Comparison of ENCODE assay signal across 19 cellular contexts in the genomic region with DNA sequence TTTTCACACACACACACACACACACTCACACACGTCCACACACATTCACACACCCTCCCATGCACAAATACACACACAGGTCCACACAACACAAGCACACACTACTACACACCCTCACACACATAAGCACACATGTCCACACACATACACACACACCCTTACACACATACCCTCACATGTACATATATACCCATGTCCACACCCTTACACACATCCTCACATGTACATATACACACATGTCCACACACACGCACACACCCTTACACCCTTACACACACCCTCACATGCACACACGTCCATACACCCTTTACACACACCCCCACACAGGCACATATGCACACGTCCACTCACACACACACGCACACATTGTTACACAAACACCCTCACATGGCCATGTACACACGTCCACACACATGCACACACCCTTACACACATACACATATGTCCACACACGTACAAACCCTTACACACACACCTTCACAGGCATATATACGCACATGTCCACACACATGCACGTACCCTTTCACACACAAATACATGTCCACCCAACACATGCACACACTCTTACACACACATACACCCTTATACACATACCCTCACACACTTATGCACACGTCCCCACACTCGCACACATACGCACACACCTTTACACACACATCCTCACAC. TPM values are rescaled to one million over a fixed set of nuclear protein-coding genes. Genes with fewer than 3 reads are reported as not detected.
"Had no signal": no experiment of that assay in that cellular context is flagged by ENCODE, and none has a peak within 500 bp of the region (broad histone marks: within the 10 kb centered on the region; RNA-seq: fewer than 3 reads in every experiment).

No MANE protein-coding gene starts in this region.

- H3K36me3 ChIP-seq: heart left ventricle, neutrophil, right atrium auricular region, vagina had no signal

- H3K9me3 ChIP-seq: neutrophil, vagina had no signal

- H3K27me3 ChIP-seq: heart left ventricle, neutrophil, right atrium auricular region, vagina had no signal

- FAIRE-seq: endothelial cell of umbilical vein, islet of Langerhans, small intestine had no signal

- H3K27ac ChIP-seq: coronary artery, heart left ventricle, neutrophil, right atrium auricular region, vagina had no signal

- H3K4me3 ChIP-seq: coronary artery, heart left ventricle, right atrium auricular region, vagina had no signal

- H3K4me1 ChIP-seq: heart left ventricle, right atrium auricular region, vagina had no signal

- DNase-seq: effector CD4-positive, alpha-beta T cell; endodermal cell; erythroblast; foreskin melanocyte; heart left ventricle; hippocampal formation; kidney glomerular epithelial cell; mesendoderm; naive thymus-derived CD4-positive, alpha-beta T cell; nephron progenitor cell; small intestine; stimulated activated CD4-positive, alpha-beta T cell treated with anti-CD3 and anti-CD28 coated beads, Interleukin-2, amount 100 ng/mL, for 48 hours; stimulated activated naive CD4-positive, alpha-beta T cell treated with Interleukin-2 at 50 U/mL for 16 hours had no signal

- ATAC-seq: naive thymus-derived CD4-positive, alpha-beta T cell had no signal

RNA-seq across cellular contexts. Expression of a gene that starts 50.7 kb away (rescaled TPM):
- total RNA-seq: heart left ventricle; naive thymus-derived CD4-positive, alpha-beta T cell; right atrium auricular region; vagina had no signal
- polyA plus RNA-seq: heart left ventricle; naive thymus-derived CD4-positive, alpha-beta T cell had no signal
